8 cellular contexts compared by ENCODE assay signal in the genomic region with DNA sequence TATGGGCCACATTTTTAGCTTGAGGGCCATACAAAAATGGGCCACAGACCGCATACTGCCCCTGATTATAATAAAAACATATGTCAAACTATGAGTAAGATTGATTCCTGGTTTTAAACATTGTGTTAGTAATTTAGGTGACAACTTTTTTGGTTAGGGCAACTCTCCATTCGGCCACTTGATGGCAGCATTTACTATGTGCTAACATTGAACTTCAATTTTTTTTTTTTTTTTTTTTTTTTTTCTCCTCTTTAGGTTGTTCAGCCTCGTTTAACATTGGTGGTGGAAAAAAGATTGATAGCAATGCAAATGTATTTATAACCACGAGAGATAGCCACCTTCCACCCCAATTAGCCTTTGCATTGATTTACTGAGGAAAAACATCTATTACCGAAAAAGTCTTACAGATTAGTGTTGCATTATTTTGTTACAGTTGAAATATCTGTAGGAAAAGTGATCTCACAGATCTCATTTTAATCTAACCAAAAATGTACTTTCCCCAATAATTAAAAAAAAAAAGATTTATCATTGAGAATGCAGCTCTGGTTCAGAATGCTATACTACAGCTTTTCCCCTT.
DNase-seq lines count a peak whose midpoint lies in the region; ATAC-seq and TF ChIP-seq lines count a peak whose summit lies in the region.

No MANE protein-coding gene starts in this region.

- H3K36me3 ChIP-seq in ovary = no peaks in the 10 kb centered on the region

- H3K27ac ChIP-seq in ovary = no peak overlapping the region

- TF ChIP-seq CTCF in fibroblast of villous mesenchyme (IDR thresholded peaks at IDR 0.05; ENCODE audit: insufficient read depth, low read depth, low read length) (peak; percentile 81), ovary (IDR thresholded peaks at IDR 0.05) (peak; percentile 38 to 49 (median 46))

- WGBS in ovary, 3 donors = 11 to 15% (median 12%) methylated on average over 5 of the region's 5 CpGs

- intact Hi-C loops in ovary (cut with DNase I) = no loop called here

- no peaks in the 10 kb centered on the region for H3K27me3 ChIP-seq in ovary

- peak; percentile 38 for ATAC-seq in HG02763 (IDR thresholded peaks at IDR 0.05; ENCODE audit: unreplicated experiment)
- ATAC-seq in GM18858 (IDR thresholded peaks at IDR 0.05; ENCODE audit: unreplicated experiment) = no peak
- ATAC-seq in GM21367 (IDR thresholded peaks at IDR 0.05; ENCODE audit: unreplicated experiment) = no peak

- no peaks in the 10 kb centered on the region for H3K9me3 ChIP-seq in ovary

- peak; percentile 50 for DNase-seq in Daoy (ENCODE audit: low read depth)
- peak; percentile 1 for DNase-seq in NCI-H524 treated with DMSO at 0.1 percent for 48 hours (lab: John Stamatoyannopoulos, UW)
- peak; percentile 15 for DNase-seq in activated CD8-positive, alpha-beta memory T cell treated with anti-CD3 and anti-CD28 coated beads, Interleukin-2, amount 50 U/mL, for 24 hours (ENCODE audit: extremely low read depth)
- DNase-seq in fibroblast of villous mesenchyme (ENCODE audit: low read depth) = peak; percentile 54
- DNase-seq in ovary = peak; percentile 12 to 47 (median 36)

- no peak for TF ChIP-seq EP300 in ovary (IDR thresholded peaks at IDR 0.05)

- H3K4me1 ChIP-seq in ovary (ENCODE audit: insufficient read depth) = no peaks in the 10 kb centered on the region

- H3K4me3 ChIP-seq in fibroblast of villous mesenchyme (ENCODE audit: low read depth, low read length) = no peak overlapping the region
- no peak overlapping the region for H3K4me3 ChIP-seq in ovary

- no peak for TF ChIP-seq POLR2A in ovary (IDR thresholded peaks at IDR 0.05)

Comparison
In these comparisons a context has a peak if more than half of its experiments do, and no peak if none do; other contexts are left out.
1. DNase-seq: peak in every context shown above with its lines; median percentile 54 in fibroblast of villous mesenchyme; 50 in Daoy; 36 in ovary; 15 in activated CD8-positive, alpha-beta memory T cell treated with anti-CD3 and anti-CD28 coated beads, Interleukin-2, amount 50 U/mL, for 24 hours; 1 in NCI-H524 treated with DMSO at 0.1 percent for 48 hours.